Comparison of ENCODE assay signal across 8 cellular contexts in the genomic region with DNA sequence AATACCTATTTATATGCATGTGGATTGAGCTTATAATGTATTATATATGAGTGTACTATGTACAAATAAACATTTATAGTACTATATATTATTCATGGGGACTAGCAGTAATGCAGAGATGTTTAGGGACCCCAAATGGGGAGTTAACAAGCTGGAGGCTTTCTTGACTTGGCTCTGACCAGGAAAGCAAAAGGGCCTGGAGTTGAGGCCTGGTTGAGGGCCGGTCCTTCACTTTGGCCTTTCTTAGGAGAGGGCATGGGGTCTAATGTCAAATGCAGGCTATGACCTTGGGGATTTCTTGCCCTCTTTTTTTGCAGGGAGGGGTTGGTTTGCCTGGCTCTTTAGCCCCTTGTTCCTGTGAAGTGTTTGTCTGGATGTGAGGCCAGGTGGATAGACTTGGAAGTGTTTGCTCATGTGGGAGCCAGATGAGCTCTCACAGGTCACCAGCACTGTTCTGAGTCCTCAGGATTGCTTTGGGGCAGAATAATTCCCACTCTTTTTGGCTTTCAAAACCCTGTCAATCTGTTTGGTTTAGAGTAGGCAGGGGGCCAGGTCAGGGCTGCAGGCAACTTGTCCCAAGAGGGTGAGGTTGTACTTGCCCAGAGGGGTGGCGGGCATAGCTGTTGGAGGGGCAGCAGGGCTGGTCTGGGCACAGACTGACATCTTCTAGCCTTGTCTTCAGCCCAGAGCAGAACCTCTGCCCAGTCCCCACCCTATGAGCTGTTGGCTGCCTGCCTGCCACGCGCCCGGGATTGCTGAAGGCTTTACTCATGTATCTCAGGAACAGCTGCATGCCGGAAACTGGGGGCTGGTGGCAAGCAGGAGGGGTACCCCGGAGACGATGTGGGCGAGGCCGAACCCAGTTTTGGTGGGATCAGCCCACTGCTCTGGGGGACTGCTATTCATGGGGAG. TPM values are rescaled to one million over a fixed set of nuclear protein-coding genes. Genes with fewer than 3 reads are reported as not detected.
DNase-seq lines count a peak whose midpoint lies in the region; ATAC-seq and TF ChIP-seq lines count a peak whose summit lies in the region.

No MANE protein-coding gene starts in this region.

- H3F3A ChIP-seq in smooth muscle cell (ENCODE audit: low read depth): no peaks in the 10 kb centered on the region

- no peaks in the 10 kb centered on the region for H3K36me3 ChIP-seq in left ventricle myocardium inferior
- H3K36me3 ChIP-seq in smooth muscle cell (ENCODE audit: low read depth): no peaks in the 10 kb centered on the region

- TF ChIP-seq CTCF in left ventricle myocardium inferior (IDR thresholded peaks at IDR 0.05; ENCODE audit: borderline replicate concordance) (no peak), smooth muscle cell (IDR thresholded peaks at IDR 0.05; ENCODE audit: borderline replicate concordance, insufficient read depth, poor library complexity, severe bottlenecking) (no peak)

- 80% methylated on average over 10 of the region's 10 CpGs for WGBS in smooth muscle cell (ENCODE audit: low lambda C conversion rate)

- H3K27ac ChIP-seq in left ventricle myocardium inferior (replicated peaks) (peak overlapping the region; percentile 84), smooth muscle cell (ENCODE audit: low read depth) (no peak overlapping the region)

- no peaks in the 10 kb centered on the region for H4K20me1 ChIP-seq in smooth muscle cell (ENCODE audit: low read depth)

- intact Hi-C loops in left ventricle myocardium inferior (cut with micrococcal nuclease): loop anchor here (5.0 to 10.0 kb wide), 2 partner anchors 40 to 107 kb away; no protein-coding TSS in a partner anchor

- ATAC-seq in HG03354 (IDR thresholded peaks at IDR 0.05; ENCODE audit: poor library complexity, severe bottlenecking, unreplicated experiment): no peak

- H3K9ac ChIP-seq in smooth muscle cell (ENCODE audit: low read depth): no peak overlapping the region

- H3K9me3 ChIP-seq in left ventricle myocardium inferior (replicated peaks) (no peaks in the 10 kb centered on the region), smooth muscle cell (replicated peaks; ENCODE audit: low read depth) (no peaks in the 10 kb centered on the region)

- H2AFZ ChIP-seq in smooth muscle cell (ENCODE audit: low read depth): no peak overlapping the region

- DNase-seq in HCEC 1CT: peak; percentile 82
- DNase-seq in amniotic stem cell (lab: John Stamatoyannopoulos, UW): peak; percentile 51
- peak; percentile 88 for DNase-seq in left ventricle myocardium inferior
- no peak for DNase-seq in smooth muscle cell (lab: John Stamatoyannopoulos, UW; ENCODE audit: unreplicated experiment)
- no peak for DNase-seq in stimulated activated CD4-positive, alpha-beta T cell treated with anti-CD3 and anti-CD28 coated beads, Interleukin-2, amount 100 ng/mL, for 24 hours
- no peak for DNase-seq in NCI-H1105 treated with DMSO at 0.1 percent for 48 hours (lab: John Stamatoyannopoulos, UW)
- no peak for DNase-seq in NCI-H2171 (lab: John Stamatoyannopoulos, UW)

- no peaks in the 10 kb centered on the region for H3K4me1 ChIP-seq in left ventricle myocardium inferior
- peaks cover 28% of the 10 kb centered on the region for H3K4me1 ChIP-seq in smooth muscle cell (ENCODE audit: low read depth)

- H3K79me2 ChIP-seq in smooth muscle cell (ENCODE audit: low read depth): peaks cover 25% of the 10 kb centered on the region

- H3K27me3 ChIP-seq in left ventricle myocardium inferior (ENCODE audit: low read depth): no peaks in the 10 kb centered on the region
- H3K27me3 ChIP-seq in smooth muscle cell (ENCODE audit: low read depth): no peaks in the 10 kb centered on the region

- peak overlapping the region; percentile 32 for H3K4me3 ChIP-seq in left ventricle myocardium inferior
- no peak overlapping the region for H3K4me3 ChIP-seq in smooth muscle cell

- peak overlapping the region; percentile 9 for H3K4me2 ChIP-seq in smooth muscle cell

RNA-seq across cellular contexts. Expression of gene TJAP1, which starts 14.6 kb away (rescaled TPM):
- 24.1 TPM for total RNA-seq in left ventricle myocardium inferior
- 9.3 and 25.5 TPM in 2 replicates for total RNA-seq in smooth muscle cell
- polyA plus RNA-seq in smooth muscle cell: 13.5 and 15.3 TPM in 2 replicates

RNA-seq across cellular contexts. Expression of gene LRRC73, which starts 18.1 kb away (rescaled TPM):
- total RNA-seq in left ventricle myocardium inferior (1.6 TPM), smooth muscle cell (0.09 and 2.1 TPM in 2 replicates)
- polyA plus RNA-seq in smooth muscle cell: 1.8 and 2.2 TPM in 2 replicates

RNA-seq across cellular contexts. Expression of gene YIPF3, which starts 24.7 kb away (rescaled TPM):
- total RNA-seq in left ventricle myocardium inferior: 69.9 TPM
- total RNA-seq in smooth muscle cell: 145 and 199 TPM in 2 replicates
- polyA plus RNA-seq in smooth muscle cell: 181 and 182 TPM in 2 replicates

RNA-seq across cellular contexts. Expression of gene POLR1C, which starts 24.9 kb away (rescaled TPM):
- total RNA-seq in left ventricle myocardium inferior: 14.7 TPM
- 27.0 and 33.4 TPM in 2 replicates for total RNA-seq in smooth muscle cell
- polyA plus RNA-seq in smooth muscle cell: 21.0 and 39.8 TPM in 2 replicates

RNA-seq across cellular contexts. Expression of gene DLK2, which starts 36.7 kb away (rescaled TPM):
- total RNA-seq in left ventricle myocardium inferior (3.3 TPM), smooth muscle cell (0.27 and 2.0 TPM in 2 replicates)
- 3.7 and 3.8 TPM in 2 replicates for polyA plus RNA-seq in smooth muscle cell

Comparison
In these comparisons a context has a peak if more than half of its experiments do, and no peak if none do; other contexts are left out.
1. DNase-seq: peak in HCEC 1CT (single experiment), amniotic stem cell (single experiment) and left ventricle myocardium inferior (single experiment); none in smooth muscle cell (single experiment), stimulated activated CD4-positive, alpha-beta T cell treated with anti-CD3 and anti-CD28 coated beads, Interleukin-2, amount 100 ng/mL, for 24 hours (0 of 2), NCI-H1105 treated with DMSO at 0.1 percent for 48 hours (single experiment) and NCI-H2171 (single experiment).